1 cellular context compared by ENCODE assay signal in the genomic region with DNA sequence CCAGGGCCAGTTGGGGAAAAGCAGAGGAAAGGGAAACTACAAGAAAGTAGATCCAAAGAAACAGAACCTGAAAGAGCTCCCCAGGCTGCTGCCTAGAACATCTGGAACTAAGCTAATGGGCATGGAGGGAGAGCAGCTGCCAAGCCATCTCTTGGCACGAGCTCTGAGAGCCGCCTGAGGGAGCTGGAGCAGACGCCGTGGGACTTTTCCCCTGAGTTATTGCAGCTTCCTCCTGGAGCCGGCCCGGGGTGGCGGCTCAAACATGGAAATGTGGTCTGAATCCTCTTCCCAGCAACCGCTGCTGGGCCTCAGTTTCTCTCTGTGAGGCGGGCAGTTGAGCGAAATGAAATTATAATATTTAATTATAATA.
TF ChIP-seq lines count a peak whose summit lies in the region.

No MANE protein-coding gene starts in this region.

TF ChIP-seq in SK-N-SH, 30 proteins besides CTCF, POLR2A, EP300 and RAD21 (continued from another document):
- TF ChIP-seq, protein P1, sequence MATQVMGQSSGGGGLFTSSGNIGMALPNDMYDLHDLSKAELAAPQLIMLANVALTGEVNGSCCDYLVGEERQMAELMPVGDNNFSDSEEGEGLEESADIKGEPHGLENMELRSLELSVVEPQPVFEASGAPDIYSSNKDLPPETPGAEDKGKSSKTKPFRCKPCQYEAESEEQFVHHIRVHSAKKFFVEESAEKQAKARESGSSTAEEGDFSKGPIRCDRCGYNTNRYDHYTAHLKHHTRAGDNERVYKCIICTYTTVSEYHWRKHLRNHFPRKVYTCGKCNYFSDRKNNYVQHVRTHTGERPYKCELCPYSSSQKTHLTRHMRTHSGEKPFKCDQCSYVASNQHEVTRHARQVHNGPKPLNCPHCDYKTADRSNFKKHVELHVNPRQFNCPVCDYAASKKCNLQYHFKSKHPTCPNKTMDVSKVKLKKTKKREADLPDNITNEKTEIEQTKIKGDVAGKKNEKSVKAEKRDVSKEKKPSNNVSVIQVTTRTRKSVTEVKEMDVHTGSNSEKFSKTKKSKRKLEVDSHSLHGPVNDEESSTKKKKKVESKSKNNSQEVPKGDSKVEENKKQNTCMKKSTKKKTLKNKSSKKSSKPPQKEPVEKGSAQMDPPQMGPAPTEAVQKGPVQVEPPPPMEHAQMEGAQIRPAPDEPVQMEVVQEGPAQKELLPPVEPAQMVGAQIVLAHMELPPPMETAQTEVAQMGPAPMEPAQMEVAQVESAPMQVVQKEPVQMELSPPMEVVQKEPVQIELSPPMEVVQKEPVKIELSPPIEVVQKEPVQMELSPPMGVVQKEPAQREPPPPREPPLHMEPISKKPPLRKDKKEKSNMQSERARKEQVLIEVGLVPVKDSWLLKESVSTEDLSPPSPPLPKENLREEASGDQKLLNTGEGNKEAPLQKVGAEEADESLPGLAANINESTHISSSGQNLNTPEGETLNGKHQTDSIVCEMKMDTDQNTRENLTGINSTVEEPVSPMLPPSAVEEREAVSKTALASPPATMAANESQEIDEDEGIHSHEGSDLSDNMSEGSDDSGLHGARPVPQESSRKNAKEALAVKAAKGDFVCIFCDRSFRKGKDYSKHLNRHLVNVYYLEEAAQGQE (IDR thresholded peaks at IDR 0.05; ENCODE audit: low read depth, low read length), result no peak
- TF ChIP-seq CHD2 (IDR thresholded peaks at IDR 0.05; ENCODE audit: low read length, partially characterized antibody), result no peak
- TF ChIP-seq JUND (IDR thresholded peaks at IDR 0.05), result no peak
- TF ChIP-seq NFIC (IDR thresholded peaks at IDR 0.05; ENCODE audit: borderline replicate concordance), result peak; percentile 63
- TF ChIP-seq TCF12 (IDR thresholded peaks at IDR 0.05), result peak; percentile 59
- TF ChIP-seq, protein P2, sequence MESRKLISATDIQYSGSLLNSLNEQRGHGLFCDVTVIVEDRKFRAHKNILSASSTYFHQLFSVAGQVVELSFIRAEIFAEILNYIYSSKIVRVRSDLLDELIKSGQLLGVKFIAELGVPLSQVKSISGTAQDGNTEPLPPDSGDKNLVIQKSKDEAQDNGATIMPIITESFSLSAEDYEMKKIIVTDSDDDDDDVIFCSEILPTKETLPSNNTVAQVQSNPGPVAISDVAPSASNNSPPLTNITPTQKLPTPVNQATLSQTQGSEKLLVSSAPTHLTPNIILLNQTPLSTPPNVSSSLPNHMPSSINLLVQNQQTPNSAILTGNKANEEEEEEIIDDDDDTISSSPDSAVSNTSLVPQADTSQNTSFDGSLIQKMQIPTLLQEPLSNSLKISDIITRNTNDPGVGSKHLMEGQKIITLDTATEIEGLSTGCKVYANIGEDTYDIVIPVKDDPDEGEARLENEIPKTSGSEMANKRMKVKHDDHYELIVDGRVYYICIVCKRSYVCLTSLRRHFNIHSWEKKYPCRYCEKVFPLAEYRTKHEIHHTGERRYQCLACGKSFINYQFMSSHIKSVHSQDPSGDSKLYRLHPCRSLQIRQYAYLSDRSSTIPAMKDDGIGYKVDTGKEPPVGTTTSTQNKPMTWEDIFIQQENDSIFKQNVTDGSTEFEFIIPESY (IDR thresholded peaks at IDR 0.05; ENCODE audit: borderline replicate concordance, low read depth), result no peak
